In genomic region chr16:11354733-11355574, GRCh38 we compare ENCODE assay signal across 8 cellular contexts. TPM values are rescaled to one million over a fixed set of nuclear protein-coding genes. Genes with fewer than 3 reads are reported as not detected.
DNase-seq lines count a peak whose midpoint lies in the region; ATAC-seq and TF ChIP-seq lines count a peak whose summit lies in the region.

No MANE protein-coding gene starts in this region.

- no peak overlapping the region for H3K27ac ChIP-seq in foreskin keratinocyte

- no peaks in the 10 kb centered on the region for H3K27me3 ChIP-seq in foreskin keratinocyte

- no peak overlapping the region for H3K4me3 ChIP-seq in fibroblast of the aortic adventitia (ENCODE audit: low read depth, low read length)

- ATAC-seq in HG03469 (IDR thresholded peaks at IDR 0.05; ENCODE audit: unreplicated experiment): peak; percentile 61
- no peak for ATAC-seq in foreskin keratinocyte

- TF ChIP-seq CTCF in fibroblast of the aortic adventitia (IDR thresholded peaks at IDR 0.05; ENCODE audit: insufficient read depth, low read length): no peak
- no peak for TF ChIP-seq CTCF in foreskin keratinocyte (conservative IDR thresholded peaks at IDR 0.05)

- peak; percentile 38 for DNase-seq in NK-92 treated with Interleukin-12 subunit alpha and Interleukin-12 subunit beta, amount 100 ng/mL, for 24 hours (lab: John Stamatoyannopoulos, UW)
- DNase-seq in NK-92 (lab: John Stamatoyannopoulos, UW; ENCODE audit: unreplicated experiment) (no peak), fibroblast of the aortic adventitia (ENCODE audit: low read depth) (peak; percentile 75), foreskin keratinocyte (no peak), DMS153 treated with DMSO at 0.1 percent for 48 hours (lab: John Stamatoyannopoulos, UW; ENCODE audit: unreplicated experiment) (no peak)
- peak; percentile 33 to 68 for DNase-seq in activated CD4-positive, alpha-beta T cell treated with anti-CD3 and anti-CD28 coated beads, Interleukin-2, amount 50 U/mL, for 24 hours (ENCODE audit: low read depth in 1 of 2, low spot score in 1 of 2)
- DNase-seq in stimulated activated CD8-positive, alpha-beta memory T cell treated with anti-CD3 and anti-CD28 coated beads, Interleukin-4, amount 100 ng/mL, for 4 hours (ENCODE audit: low read depth in 2 of 2, low spot score in 1 of 2): peak; percentile 34 to 54

- H3K4me1 ChIP-seq in foreskin keratinocyte: peaks cover 36% of the 10 kb centered on the region

RNA-seq across cellular contexts. Expression of gene RMI2, which starts 9.7 kb away (rescaled TPM):
- total RNA-seq in fibroblast of the aortic adventitia (ENCODE audit: low replicate concordance): 3.0 and 24.4 TPM in 2 replicates
- 20.9 and 23.1 TPM in 2 replicates for total RNA-seq in foreskin keratinocyte
- 25.0 and 29.0 TPM in 2 replicates for polyA plus RNA-seq in foreskin keratinocyte

Comparison
In these comparisons a context has a peak if more than half of its experiments do, and no peak if none do; other contexts are left out.
1. DNase-seq: peak in NK-92 treated with Interleukin-12 subunit alpha and Interleukin-12 subunit beta, amount 100 ng/mL, for 24 hours (single experiment), activated CD4-positive, alpha-beta T cell treated with anti-CD3 and anti-CD28 coated beads, Interleukin-2, amount 50 U/mL, for 24 hours (2 of 2), fibroblast of the aortic adventitia (single experiment) and stimulated activated CD8-positive, alpha-beta memory T cell treated with anti-CD3 and anti-CD28 coated beads, Interleukin-4, amount 100 ng/mL, for 4 hours (2 of 2); none in NK-92 (single experiment), foreskin keratinocyte (0 of 2) and DMS153 treated with DMSO at 0.1 percent for 48 hours (single experiment).